1 cellular context compared by ENCODE assay signal in genomic region chr10:72337039-72337629, GRCh38.
TF ChIP-seq lines count a peak whose summit lies in the region.

No MANE protein-coding gene starts in this region.

TF ChIP-seq in K562, 482 proteins besides CTCF, POLR2A, EP300 and RAD21 (continued from another document and continues in another):
- TF ChIP-seq, protein P1, sequence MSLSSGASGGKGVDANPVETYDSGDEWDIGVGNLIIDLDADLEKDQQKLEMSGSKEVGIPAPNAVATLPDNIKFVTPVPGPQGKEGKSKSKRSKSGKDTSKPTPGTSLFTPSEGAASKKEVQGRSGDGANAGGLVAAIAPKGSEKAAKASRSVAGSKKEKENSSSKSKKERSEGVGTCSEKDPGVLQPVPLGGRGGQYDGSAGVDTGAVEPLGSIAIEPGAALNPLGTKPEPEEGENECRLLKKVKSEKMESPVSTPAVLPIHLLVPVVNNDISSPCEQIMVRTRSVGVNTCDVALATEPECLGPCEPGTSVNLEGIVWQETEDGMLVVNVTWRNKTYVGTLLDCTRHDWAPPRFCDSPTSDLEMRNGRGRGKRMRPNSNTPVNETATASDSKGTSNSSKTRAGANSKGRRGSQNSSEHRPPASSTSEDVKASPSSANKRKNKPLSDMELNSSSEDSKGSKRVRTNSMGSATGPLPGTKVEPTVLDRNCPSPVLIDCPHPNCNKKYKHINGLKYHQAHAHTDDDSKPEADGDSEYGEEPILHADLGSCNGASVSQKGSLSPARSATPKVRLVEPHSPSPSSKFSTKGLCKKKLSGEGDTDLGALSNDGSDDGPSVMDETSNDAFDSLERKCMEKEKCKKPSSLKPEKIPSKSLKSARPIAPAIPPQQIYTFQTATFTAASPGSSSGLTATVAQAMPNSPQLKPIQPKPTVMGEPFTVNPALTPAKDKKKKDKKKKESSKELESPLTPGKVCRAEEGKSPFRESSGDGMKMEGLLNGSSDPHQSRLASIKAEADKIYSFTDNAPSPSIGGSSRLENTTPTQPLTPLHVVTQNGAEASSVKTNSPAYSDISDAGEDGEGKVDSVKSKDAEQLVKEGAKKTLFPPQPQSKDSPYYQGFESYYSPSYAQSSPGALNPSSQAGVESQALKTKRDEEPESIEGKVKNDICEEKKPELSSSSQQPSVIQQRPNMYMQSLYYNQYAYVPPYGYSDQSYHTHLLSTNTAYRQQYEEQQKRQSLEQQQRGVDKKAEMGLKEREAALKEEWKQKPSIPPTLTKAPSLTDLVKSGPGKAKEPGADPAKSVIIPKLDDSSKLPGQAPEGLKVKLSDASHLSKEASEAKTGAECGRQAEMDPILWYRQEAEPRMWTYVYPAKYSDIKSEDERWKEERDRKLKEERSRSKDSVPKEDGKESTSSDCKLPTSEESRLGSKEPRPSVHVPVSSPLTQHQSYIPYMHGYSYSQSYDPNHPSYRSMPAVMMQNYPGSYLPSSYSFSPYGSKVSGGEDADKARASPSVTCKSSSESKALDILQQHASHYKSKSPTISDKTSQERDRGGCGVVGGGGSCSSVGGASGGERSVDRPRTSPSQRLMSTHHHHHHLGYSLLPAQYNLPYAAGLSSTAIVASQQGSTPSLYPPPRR (CRISPR knock-in tag; IDR thresholded peaks at IDR 0.05; ENCODE audit: borderline replicate concordance), result no peak
- TF ChIP-seq GTF3C2 (IDR thresholded peaks at IDR 0.05; ENCODE audit: borderline replicate concordance, extremely low read depth, insufficient read length) (no peak), ZKSCAN1 (IDR thresholded peaks at IDR 0.05; ENCODE audit: low read depth, low read length) (peak; percentile 63; the same call in 1 of the 2 replicates), ESRRA (IDR thresholded peaks at IDR 0.05; ENCODE audit: borderline replicate concordance, low read depth) (peak; percentile 43; the same call in 1 of the 2 replicates), JUN (IDR thresholded peaks at IDR 0.05; ENCODE audit: borderline replicate concordance, low read depth, low read length) (no peak), JUN (CRISPR knock-in tag; IDR thresholded peaks at IDR 0.05; ENCODE audit: borderline replicate concordance) (0 out of 2 replicates have a peak, but pooled peaks have one; percentile 39), FIP1L1 (IDR thresholded peaks at IDR 0.05; ENCODE audit: low read depth, low read length, poor library complexity, severe bottlenecking) (no peak), ZNF224 (CRISPR knock-in tag; IDR thresholded peaks at IDR 0.05) (no peak), RB1 (IDR thresholded peaks at IDR 0.05; ENCODE audit: low read depth) (peak; percentile 76), YY1 (IDR thresholded peaks at IDR 0.05; ENCODE audit: borderline replicate concordance in 1 of 3, control insufficient read depth in 1 of 3, extremely low read depth in 1 of 3, insufficient read depth in 3 of 3, insufficient read length in 1 of 3, insufficient replicate concordance in 2 of 3, low read depth in 1 of 3, low read length in 2 of 3) (peak in 1 of 3 experiments; percentile 23), POLR2AphosphoS5 (IDR thresholded peaks at IDR 0.05; ENCODE audit: control insufficient read depth, insufficient read depth, low read depth, low read length) (0 out of 2 replicates have a peak, but pooled peaks have one; percentile 31), KLF13 (tag; IDR thresholded peaks at IDR 0.05; ENCODE audit: borderline replicate concordance, low read depth) (no peak), ZNF217 (CRISPR knock-in tag; IDR thresholded peaks at IDR 0.05) (no peak), HMGXB4 (CRISPR knock-in tag; IDR thresholded peaks at IDR 0.05) (peak; percentile 45; the same call in 1 of the 2 replicates), MYC (IDR thresholded peaks at IDR 0.05; ENCODE audit: low read depth, low read length) (0 out of 2 replicates have a peak, but pooled peaks have one; percentile 28), MYC (CRISPR knock-in tag; IDR thresholded peaks at IDR 0.05; ENCODE audit: borderline replicate concordance, low read depth) (no peak), JUND (IDR thresholded peaks at IDR 0.05; ENCODE audit: borderline replicate concordance, low read depth, low read length) (peak; percentile 19; the same call in 1 of the 2 replicates), JUND (tag; IDR thresholded peaks at IDR 0.05; ENCODE audit: borderline replicate concordance, low read depth, low read length) (no peak; the same call in 2 of the 3 replicates), MAZ (CRISPR knock-in tag; conservative IDR thresholded peaks at IDR 0.05 in 1 of 2, IDR thresholded peaks at IDR 0.05 in 1 of 2) (peak; percentile 63 to 73), ZBTB7A (IDR thresholded peaks at IDR 0.05; ENCODE audit: borderline replicate concordance, control insufficient read depth, low read depth, low read length) (0 out of 2 replicates have a peak, but pooled peaks have one; percentile 32), GTF2E2 (tag; IDR thresholded peaks at IDR 0.05) (no peak), PTBP1 (IDR thresholded peaks at IDR 0.05; ENCODE audit: low read depth, low read length) (no peak), FOXA3 (CRISPR knock-in tag; conservative IDR thresholded peaks at IDR 0.05 in 1 of 2, IDR thresholded peaks at IDR 0.05 in 1 of 2) (peak in 1 of 2 experiments; percentile 54; a peak in 1 of 4 replicates)
- TF ChIP-seq, protein P2, sequence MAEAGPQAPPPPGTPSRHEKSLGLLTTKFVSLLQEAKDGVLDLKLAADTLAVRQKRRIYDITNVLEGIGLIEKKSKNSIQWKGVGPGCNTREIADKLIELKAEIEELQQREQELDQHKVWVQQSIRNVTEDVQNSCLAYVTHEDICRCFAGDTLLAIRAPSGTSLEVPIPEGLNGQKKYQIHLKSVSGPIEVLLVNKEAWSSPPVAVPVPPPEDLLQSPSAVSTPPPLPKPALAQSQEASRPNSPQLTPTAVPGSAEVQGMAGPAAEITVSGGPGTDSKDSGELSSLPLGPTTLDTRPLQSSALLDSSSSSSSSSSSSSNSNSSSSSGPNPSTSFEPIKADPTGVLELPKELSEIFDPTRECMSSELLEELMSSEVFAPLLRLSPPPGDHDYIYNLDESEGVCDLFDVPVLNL (CRISPR knock-in tag; IDR thresholded peaks at IDR 0.05; ENCODE audit: low read depth), result peak; percentile 24; the same call in 1 of the 2 replicates
- TF ChIP-seq, protein P3, sequence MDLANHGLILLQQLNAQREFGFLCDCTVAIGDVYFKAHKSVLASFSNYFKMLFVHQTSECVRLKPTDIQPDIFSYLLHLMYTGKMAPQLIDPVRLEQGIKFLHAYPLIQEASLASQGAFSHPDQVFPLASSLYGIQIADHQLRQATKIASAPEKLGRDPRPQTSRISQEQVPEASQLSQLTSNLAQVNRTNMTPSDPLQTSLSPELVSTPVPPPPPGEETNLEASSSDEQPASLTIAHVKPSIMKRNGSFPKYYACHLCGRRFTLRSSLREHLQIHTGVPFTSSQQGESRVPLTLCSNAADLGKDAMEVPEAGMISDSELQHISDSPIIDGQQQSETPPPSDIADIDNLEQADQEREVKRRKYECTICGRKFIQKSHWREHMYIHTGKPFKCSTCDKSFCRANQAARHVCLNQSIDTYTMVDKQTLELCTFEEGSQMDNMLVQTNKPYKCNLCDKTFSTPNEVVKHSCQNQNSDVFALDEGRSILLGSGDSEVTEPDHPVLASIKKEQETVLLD (IDR thresholded peaks at IDR 0.05), result no peak
- TF ChIP-seq, protein P4, sequence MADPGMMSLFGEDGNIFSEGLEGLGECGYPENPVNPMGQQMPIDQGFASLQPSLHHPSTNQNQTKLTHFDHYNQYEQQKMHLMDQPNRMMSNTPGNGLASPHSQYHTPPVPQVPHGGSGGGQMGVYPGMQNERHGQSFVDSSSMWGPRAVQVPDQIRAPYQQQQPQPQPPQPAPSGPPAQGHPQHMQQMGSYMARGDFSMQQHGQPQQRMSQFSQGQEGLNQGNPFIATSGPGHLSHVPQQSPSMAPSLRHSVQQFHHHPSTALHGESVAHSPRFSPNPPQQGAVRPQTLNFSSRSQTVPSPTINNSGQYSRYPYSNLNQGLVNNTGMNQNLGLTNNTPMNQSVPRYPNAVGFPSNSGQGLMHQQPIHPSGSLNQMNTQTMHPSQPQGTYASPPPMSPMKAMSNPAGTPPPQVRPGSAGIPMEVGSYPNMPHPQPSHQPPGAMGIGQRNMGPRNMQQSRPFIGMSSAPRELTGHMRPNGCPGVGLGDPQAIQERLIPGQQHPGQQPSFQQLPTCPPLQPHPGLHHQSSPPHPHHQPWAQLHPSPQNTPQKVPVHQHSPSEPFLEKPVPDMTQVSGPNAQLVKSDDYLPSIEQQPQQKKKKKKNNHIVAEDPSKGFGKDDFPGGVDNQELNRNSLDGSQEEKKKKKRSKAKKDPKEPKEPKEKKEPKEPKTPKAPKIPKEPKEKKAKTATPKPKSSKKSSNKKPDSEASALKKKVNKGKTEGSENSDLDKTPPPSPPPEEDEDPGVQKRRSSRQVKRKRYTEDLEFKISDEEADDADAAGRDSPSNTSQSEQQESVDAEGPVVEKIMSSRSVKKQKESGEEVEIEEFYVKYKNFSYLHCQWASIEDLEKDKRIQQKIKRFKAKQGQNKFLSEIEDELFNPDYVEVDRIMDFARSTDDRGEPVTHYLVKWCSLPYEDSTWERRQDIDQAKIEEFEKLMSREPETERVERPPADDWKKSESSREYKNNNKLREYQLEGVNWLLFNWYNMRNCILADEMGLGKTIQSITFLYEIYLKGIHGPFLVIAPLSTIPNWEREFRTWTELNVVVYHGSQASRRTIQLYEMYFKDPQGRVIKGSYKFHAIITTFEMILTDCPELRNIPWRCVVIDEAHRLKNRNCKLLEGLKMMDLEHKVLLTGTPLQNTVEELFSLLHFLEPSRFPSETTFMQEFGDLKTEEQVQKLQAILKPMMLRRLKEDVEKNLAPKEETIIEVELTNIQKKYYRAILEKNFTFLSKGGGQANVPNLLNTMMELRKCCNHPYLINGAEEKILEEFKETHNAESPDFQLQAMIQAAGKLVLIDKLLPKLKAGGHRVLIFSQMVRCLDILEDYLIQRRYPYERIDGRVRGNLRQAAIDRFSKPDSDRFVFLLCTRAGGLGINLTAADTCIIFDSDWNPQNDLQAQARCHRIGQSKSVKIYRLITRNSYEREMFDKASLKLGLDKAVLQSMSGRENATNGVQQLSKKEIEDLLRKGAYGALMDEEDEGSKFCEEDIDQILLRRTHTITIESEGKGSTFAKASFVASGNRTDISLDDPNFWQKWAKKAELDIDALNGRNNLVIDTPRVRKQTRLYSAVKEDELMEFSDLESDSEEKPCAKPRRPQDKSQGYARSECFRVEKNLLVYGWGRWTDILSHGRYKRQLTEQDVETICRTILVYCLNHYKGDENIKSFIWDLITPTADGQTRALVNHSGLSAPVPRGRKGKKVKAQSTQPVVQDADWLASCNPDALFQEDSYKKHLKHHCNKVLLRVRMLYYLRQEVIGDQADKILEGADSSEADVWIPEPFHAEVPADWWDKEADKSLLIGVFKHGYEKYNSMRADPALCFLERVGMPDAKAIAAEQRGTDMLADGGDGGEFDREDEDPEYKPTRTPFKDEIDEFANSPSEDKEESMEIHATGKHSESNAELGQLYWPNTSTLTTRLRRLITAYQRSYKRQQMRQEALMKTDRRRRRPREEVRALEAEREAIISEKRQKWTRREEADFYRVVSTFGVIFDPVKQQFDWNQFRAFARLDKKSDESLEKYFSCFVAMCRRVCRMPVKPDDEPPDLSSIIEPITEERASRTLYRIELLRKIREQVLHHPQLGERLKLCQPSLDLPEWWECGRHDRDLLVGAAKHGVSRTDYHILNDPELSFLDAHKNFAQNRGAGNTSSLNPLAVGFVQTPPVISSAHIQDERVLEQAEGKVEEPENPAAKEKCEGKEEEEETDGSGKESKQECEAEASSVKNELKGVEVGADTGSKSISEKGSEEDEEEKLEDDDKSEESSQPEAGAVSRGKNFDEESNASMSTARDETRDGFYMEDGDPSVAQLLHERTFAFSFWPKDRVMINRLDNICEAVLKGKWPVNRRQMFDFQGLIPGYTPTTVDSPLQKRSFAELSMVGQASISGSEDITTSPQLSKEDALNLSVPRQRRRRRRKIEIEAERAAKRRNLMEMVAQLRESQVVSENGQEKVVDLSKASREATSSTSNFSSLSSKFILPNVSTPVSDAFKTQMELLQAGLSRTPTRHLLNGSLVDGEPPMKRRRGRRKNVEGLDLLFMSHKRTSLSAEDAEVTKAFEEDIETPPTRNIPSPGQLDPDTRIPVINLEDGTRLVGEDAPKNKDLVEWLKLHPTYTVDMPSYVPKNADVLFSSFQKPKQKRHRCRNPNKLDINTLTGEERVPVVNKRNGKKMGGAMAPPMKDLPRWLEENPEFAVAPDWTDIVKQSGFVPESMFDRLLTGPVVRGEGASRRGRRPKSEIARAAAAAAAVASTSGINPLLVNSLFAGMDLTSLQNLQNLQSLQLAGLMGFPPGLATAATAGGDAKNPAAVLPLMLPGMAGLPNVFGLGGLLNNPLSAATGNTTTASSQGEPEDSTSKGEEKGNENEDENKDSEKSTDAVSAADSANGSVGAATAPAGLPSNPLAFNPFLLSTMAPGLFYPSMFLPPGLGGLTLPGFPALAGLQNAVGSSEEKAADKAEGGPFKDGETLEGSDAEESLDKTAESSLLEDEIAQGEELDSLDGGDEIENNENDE (IDR thresholded peaks at IDR 0.05; ENCODE audit: low read depth, low read length), result no peak
- TF ChIP-seq, protein P5, sequence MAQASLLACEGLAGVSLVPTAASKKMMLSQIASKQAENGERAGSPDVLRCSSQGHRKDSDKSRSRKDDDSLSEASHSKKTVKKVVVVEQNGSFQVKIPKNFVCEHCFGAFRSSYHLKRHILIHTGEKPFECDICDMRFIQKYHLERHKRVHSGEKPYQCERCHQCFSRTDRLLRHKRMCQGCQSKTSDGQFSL (CRISPR knock-in tag; IDR thresholded peaks at IDR 0.05), result no peak
- TF ChIP-seq, protein P5 (tag; IDR thresholded peaks at IDR 0.05), result no peak
